26 cellular contexts compared by ENCODE assay signal in genomic region chr5:151517122-151517920, GRCh38.
"Had no signal": no experiment of that assay in that cellular context is flagged by ENCODE, and none has a peak within 500 bp of the region (broad histone marks: within the 10 kb centered on the region; RNA-seq: fewer than 3 reads in every experiment).

No MANE protein-coding gene starts in this region.

- H3K36me3 Mint-ChIP-seq: mesothelial cell of epicardium; naive B cell; natural killer cell treated with Interleukin-12 subunit alpha and Interleukin-12 subunit beta and Interleukin-15 and Interleukin-18, amount 100 ng/mL, for 72 hours had no signal

- H3K27ac ChIP-seq: left ventricle myocardium inferior, ovary, prostate gland, skin epidermis, suprapubic skin, thoracic aorta, tibial nerve, upper lobe of left lung, vagina had no signal

- H3K27ac Mint-ChIP-seq: immature natural killer cell; mesothelial cell of epicardium; natural killer cell treated with Interleukin-12 subunit alpha and Interleukin-12 subunit beta and Interleukin-15 and Interleukin-18, amount 100 ng/mL, for 72 hours; stimulated activated naive CD8-positive, alpha-beta T cell treated with anti-CD3 and anti-CD28 coated beads, Interleukin-15, Interleukin-2, amounts not matched to agents 100 ng/mL and 50 ng/mL, for 24 hours had no signal

- H3K9me3 Mint-ChIP-seq: immature natural killer cell; mesothelial cell of epicardium; naive B cell; natural killer cell treated with Interleukin-12 subunit alpha and Interleukin-12 subunit beta and Interleukin-15 and Interleukin-18, amount 100 ng/mL, for 72 hours; stimulated activated naive CD8-positive, alpha-beta T cell treated with anti-CD3 and anti-CD28 coated beads, Interleukin-15, Interleukin-2, amounts not matched to agents 100 ng/mL and 50 ng/mL, for 24 hours had no signal

- H3K27me3 ChIP-seq: ovary, suprapubic skin, tibial nerve, upper lobe of left lung, vagina had no signal

- H3K27me3 Mint-ChIP-seq: naive B cell; natural killer cell treated with Interleukin-12 subunit alpha and Interleukin-12 subunit beta and Interleukin-15 and Interleukin-18, amount 100 ng/mL, for 72 hours; stimulated activated naive CD8-positive, alpha-beta T cell treated with anti-CD3 and anti-CD28 coated beads, Interleukin-15, Interleukin-2, amounts not matched to agents 100 ng/mL and 50 ng/mL, for 24 hours had no signal

- H3K4me1 ChIP-seq: left ventricle myocardium inferior, prostate gland, suprapubic skin, tibial nerve, upper lobe of left lung, vagina had no signal

- H3K4me1 Mint-ChIP-seq: immature natural killer cell, mesothelial cell of epicardium, naive B cell had no signal

- FAIRE-seq: islet of Langerhans had no signal

- H3K4me3 ChIP-seq: left ventricle myocardium inferior, lung, ovary, prostate gland, skin epidermis, suprapubic skin, thoracic aorta, tibial nerve, upper lobe of left lung, vagina had no signal

- H3K36me3 ChIP-seq: left ventricle myocardium inferior, ovary, prostate gland, thoracic aorta, upper lobe of left lung had no signal

- H3K4me3 Mint-ChIP-seq: immature natural killer cell; mesothelial cell of epicardium; naive B cell; natural killer cell treated with Interleukin-12 subunit alpha and Interleukin-12 subunit beta and Interleukin-15 and Interleukin-18, amount 100 ng/mL, for 72 hours; stimulated activated naive CD8-positive, alpha-beta T cell treated with anti-CD3 and anti-CD28 coated beads, Interleukin-15, Interleukin-2, amounts not matched to agents 100 ng/mL and 50 ng/mL, for 24 hours had no signal

- H3K9me3 ChIP-seq: left ventricle myocardium inferior, ovary, prostate gland, suprapubic skin, thoracic aorta, tibial nerve, upper lobe of left lung, vagina had no signal

- ATAC-seq: natural killer cell treated with Interleukin-12 subunit alpha and Interleukin-12 subunit beta and Interleukin-15 and Interleukin-18, amount 100 ng/mL, for 72 hours; right cardiac atrium; sciatic nerve had no signal

- DNase-seq: hypothalamus; immature natural killer cell; left ventricle myocardium inferior; mesendoderm; naive B cell; ovary; retina; right cardiac atrium; stimulated activated CD4-positive, alpha-beta T cell treated with anti-CD3 and anti-CD28 coated beads, Interleukin-12 subunit alpha, Interleukin-12 subunit beta, amount 100 ng/mL, for 4 hours; stimulated activated CD4-positive, alpha-beta T cell treated with anti-CD3 and anti-CD28 coated beads, Interleukin-15, amount 100 ng/mL, for 24 hours; stimulated activated CD4-positive, alpha-beta T cell treated with anti-CD3 and anti-CD28 coated beads, Interleukin-2, amount 100 ng/mL, for 24 hours; stimulated activated CD4-positive, alpha-beta T cell treated with anti-CD3 and anti-CD28 coated beads, Interleukin-4, amount 100 ng/mL, for 1 hour; stimulated activated naive CD4-positive, alpha-beta T cell; upper lobe of left lung had no signal
